In the genomic region with DNA sequence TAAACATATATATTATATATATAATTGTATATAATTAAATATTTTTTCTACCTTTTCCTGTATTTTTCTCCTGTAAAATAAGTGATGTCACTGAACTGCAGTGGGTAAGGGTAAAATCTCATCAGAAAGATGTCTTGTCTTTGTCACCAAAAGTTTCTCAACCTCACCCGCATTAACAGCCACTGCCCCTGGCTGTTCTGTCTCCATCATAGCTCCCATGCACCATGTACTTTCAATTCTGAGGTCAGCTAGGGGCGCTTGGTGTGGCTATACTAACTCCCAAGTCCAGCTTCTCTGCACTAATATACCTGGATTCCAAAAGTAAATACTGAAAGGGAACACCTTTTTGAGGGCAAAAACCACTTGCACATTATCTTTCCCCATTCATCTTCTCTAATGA, we compare ENCODE assay signal across 1 cellular context.
TF ChIP-seq lines count a peak whose summit lies in the region.

No MANE protein-coding gene starts in this region.

TF ChIP-seq in A549, 52 proteins besides CTCF, POLR2A, EP300 and RAD21:
- no peak for TF ChIP-seq KDM5A (IDR thresholded peaks at IDR 0.05)
